In genomic region chr13:76473552-76474134, GRCh38 we compare ENCODE assay signal across 8 cellular contexts.
DNase-seq lines count a peak whose midpoint lies in the region; ATAC-seq and TF ChIP-seq lines count a peak whose summit lies in the region.

No MANE protein-coding gene starts in this region.

- 0 out of 2 replicates have a peak, but pooled peaks cover 2% of the 10 kb centered on the region for H3K27me3 ChIP-seq in OCI-LY1 (ENCODE audit: insufficient read depth, low read length)
- H3K27me3 ChIP-seq in naive thymus-derived CD4-positive, alpha-beta T cell (ENCODE audit: control insufficient read depth in 2 of 2, insufficient read depth in 2 of 2, low read length in 2 of 2): no peaks in the 10 kb centered on the region

- no peaks in the 10 kb centered on the region for H3K9me3 ChIP-seq in OCI-LY1 (ENCODE audit: low read length)
- H3K9me3 ChIP-seq in naive thymus-derived CD4-positive, alpha-beta T cell (ENCODE audit: control insufficient read depth in 2 of 3, low read length in 3 of 3): no peaks in the 10 kb centered on the region

- no peaks in the 10 kb centered on the region for H3K36me3 Mint-ChIP-seq in naive thymus-derived CD4-positive, alpha-beta T cell
- H3K36me3 Mint-ChIP-seq in stimulated activated memory B cell treated with anti-CD40 and anti-IgM and Interleukin-4, amounts not matched to agents 10 μg/mL and 1 μg/mL and 100 μg/mL, for 72 hours: no peaks in the 10 kb centered on the region

- H3K4me2 ChIP-seq in OCI-LY1 (ENCODE audit: low read length): no peak overlapping the region

- H4K20me1 ChIP-seq in OCI-LY1 (ENCODE audit: insufficient read depth, low read length): no peaks in the 10 kb centered on the region

- POLR2A ChIA-PET in naive thymus-derived CD4-positive, alpha-beta T cell (lab: Charles Lee): interaction anchor here (1.0 kb wide), 1 partner anchor 33 kb away, joined by 3 read pairs; no protein-coding TSS in a partner anchor

- no peaks in the 10 kb centered on the region for H3F3A ChIP-seq in OCI-LY1 (ENCODE audit: insufficient read depth, low read length)

- H3K27ac Mint-ChIP-seq in naive thymus-derived CD4-positive, alpha-beta T cell: peak overlapping the region in 1 of 9 donors; percentile 21
- H3K27ac Mint-ChIP-seq in stimulated activated memory B cell treated with anti-CD40 and anti-IgM and Interleukin-4, amounts not matched to agents 10 μg/mL and 1 μg/mL and 100 μg/mL, for 72 hours: no peak overlapping the region

- peak; percentile 100 for ATAC-seq in GM21390 (IDR thresholded peaks at IDR 0.05; ENCODE audit: unreplicated experiment)
- peak; percentile 97 for ATAC-seq in naive thymus-derived CD4-positive, alpha-beta T cell
- peak; percentile 85 for ATAC-seq in stimulated activated memory B cell treated with anti-CD40 and anti-IgM and Interleukin-4, amounts not matched to agents 10 μg/mL and 1 μg/mL and 100 μg/mL, for 72 hours

- H2AFZ ChIP-seq in OCI-LY1 (ENCODE audit: low read length): no peak overlapping the region

- H3K4me3 Mint-ChIP-seq in naive thymus-derived CD4-positive, alpha-beta T cell: no peak overlapping the region
- no peak overlapping the region for H3K4me3 Mint-ChIP-seq in stimulated activated memory B cell treated with anti-CD40 and anti-IgM and Interleukin-4, amounts not matched to agents 10 μg/mL and 1 μg/mL and 100 μg/mL, for 72 hours

- H3K27ac ChIP-seq in OCI-LY1 (ENCODE audit: low read depth, low read length, poor library complexity, severe bottlenecking): no peak overlapping the region
- H3K27ac ChIP-seq in naive thymus-derived CD4-positive, alpha-beta T cell (ENCODE audit: low read depth, low read length): no peak overlapping the region

- DNase-seq in DMS153 (lab: John Stamatoyannopoulos, UW) (peak; percentile 35), HPDE6-E6E7 (ENCODE audit: extremely low spot score) (peak; percentile 35), erythroblast (lab: John Stamatoyannopoulos, UW) (peak; percentile 87 to 93)
- DNase-seq in activated CD8-positive, alpha-beta memory T cell treated with anti-CD3 and anti-CD28 coated beads, Interleukin-2, amount 50 U/mL, for 4 hours: peak; percentile 62
- peak; percentile 25 to 70 (median 61) for DNase-seq in naive thymus-derived CD4-positive, alpha-beta T cell

- H3K9ac ChIP-seq in OCI-LY1 (ENCODE audit: low read length): no peak overlapping the region

- no peak overlapping the region for H3K4me3 ChIP-seq in OCI-LY1 (ENCODE audit: low read depth, low read length, poor library complexity, severe bottlenecking)
- H3K4me3 ChIP-seq in naive thymus-derived CD4-positive, alpha-beta T cell (ENCODE audit: low read length): no peak overlapping the region

- H3K4me1 ChIP-seq in OCI-LY1 (ENCODE audit: insufficient read depth, low read length, severe bottlenecking): no peaks in the 10 kb centered on the region
- no peaks in the 10 kb centered on the region for H3K4me1 ChIP-seq in naive thymus-derived CD4-positive, alpha-beta T cell (ENCODE audit: control insufficient read depth in 2 of 2, insufficient read depth in 2 of 2, low read length in 2 of 2)

- peaks cover 6 to 29% (median 7%) of the 10 kb centered on the region in 5 donors for H3K27me3 Mint-ChIP-seq in naive thymus-derived CD4-positive, alpha-beta T cell
- H3K27me3 Mint-ChIP-seq in stimulated activated memory B cell treated with anti-CD40 and anti-IgM and Interleukin-4, amounts not matched to agents 10 μg/mL and 1 μg/mL and 100 μg/mL, for 72 hours: peaks cover 16% of the 10 kb centered on the region

- TF ChIP-seq CTCF in OCI-LY1 (IDR thresholded peaks at IDR 0.05; ENCODE audit: low read length): peak; percentile 98

- intact Hi-C loops in naive thymus-derived CD4-positive, alpha-beta T cell (cut with micrococcal nuclease): loop anchor here (1.0 to 10.0 kb wide), 9 partner anchors 429 to 1099 kb away; no protein-coding TSS in a partner anchor

- no peaks in the 10 kb centered on the region for H3K9me3 Mint-ChIP-seq in naive thymus-derived CD4-positive, alpha-beta T cell
- no peaks in the 10 kb centered on the region for H3K9me3 Mint-ChIP-seq in stimulated activated memory B cell treated with anti-CD40 and anti-IgM and Interleukin-4, amounts not matched to agents 10 μg/mL and 1 μg/mL and 100 μg/mL, for 72 hours

- no peaks in the 10 kb centered on the region for H3K9me2 ChIP-seq in OCI-LY1 (ENCODE audit: low read depth, low read length)

- no peak for TF ChIP-seq POLR2A in erythroblast (IDR thresholded peaks at IDR 0.05; ENCODE audit: low read length)

- H3K79me2 ChIP-seq in OCI-LY1 (ENCODE audit: insufficient read depth, low read length): no peaks in the 10 kb centered on the region

- H3K36me3 ChIP-seq in OCI-LY1 (ENCODE audit: insufficient read depth, low read length): no peaks in the 10 kb centered on the region
- no peaks in the 10 kb centered on the region for H3K36me3 ChIP-seq in naive thymus-derived CD4-positive, alpha-beta T cell (ENCODE audit: control insufficient read depth in 2 of 3, insufficient read depth in 3 of 3, low read length in 3 of 3)

- H3K4me1 Mint-ChIP-seq in naive thymus-derived CD4-positive, alpha-beta T cell: no peaks in the 10 kb centered on the region
- H3K4me1 Mint-ChIP-seq in stimulated activated memory B cell treated with anti-CD40 and anti-IgM and Interleukin-4, amounts not matched to agents 10 μg/mL and 1 μg/mL and 100 μg/mL, for 72 hours: no peaks in the 10 kb centered on the region

- CTCF ChIA-PET in naive thymus-derived CD4-positive, alpha-beta T cell (lab: Charles Lee): interaction anchor here (0.6 to 2.5 kb wide), 8 partner anchors 12 to 1352 kb away, joined by 3 to 20 read pairs (median 4); no protein-coding TSS in a partner anchor

Comparison
In these comparisons a context has a peak if more than half of its experiments do, and no peak if none do; other contexts are left out.
1. DNase-seq: peak in every context shown above with its lines; median percentile 90 in erythroblast; 62 in activated CD8-positive, alpha-beta memory T cell treated with anti-CD3 and anti-CD28 coated beads, Interleukin-2, amount 50 U/mL, for 4 hours; 61 in naive thymus-derived CD4-positive, alpha-beta T cell; 35 in DMS153; 35 in HPDE6-E6E7.